In genomic region chr16:66510298-66510697, GRCh38 we compare ENCODE assay signal across 14 cellular contexts. TPM values are rescaled to one million over a fixed set of nuclear protein-coding genes. Genes with fewer than 3 reads are reported as not detected.
DNase-seq lines count a peak whose midpoint lies in the region; ATAC-seq and TF ChIP-seq lines count a peak whose summit lies in the region.
"Had no signal": no experiment of that assay in that cellular context is flagged by ENCODE, and none has a peak within 500 bp of the region (broad histone marks: within the 10 kb centered on the region; RNA-seq: fewer than 3 reads in every experiment).

No MANE protein-coding gene starts in this region.

- H3K36me3 ChIP-seq in left ventricle myocardium inferior, result peaks cover 18% of the 10 kb centered on the region
- peaks cover 0 to 35% (median 6%) of the 10 kb centered on the region in 9 donors for H3K36me3 ChIP-seq in heart left ventricle
- peaks cover 2 to 40% of the 10 kb centered on the region in 2 donors for H3K36me3 ChIP-seq in neuronal stem cell (replicated peaks in 1 of 2; ENCODE audit: control insufficient read depth in 2 of 2, insufficient read depth in 2 of 2, low read length in 2 of 2)
- H3K36me3 ChIP-seq in aorta (ENCODE audit: control insufficient read depth in 1 of 2, insufficient read depth in 2 of 2, low read length in 1 of 2), result no peaks in the 10 kb centered on the region
- H3K36me3 ChIP-seq: colonic mucosa had no signal

- H3K4me1 ChIP-seq in left ventricle myocardium inferior (peaks cover 52% of the 10 kb centered on the region), heart left ventricle (peaks cover 4 to 51% (median 32%) of the 10 kb centered on the region in 12 donors), neuronal stem cell (ENCODE audit: control insufficient read depth in 2 of 2, insufficient read depth in 1 of 2, low read depth in 1 of 2, low read length in 2 of 2) (peaks cover 16 to 22% of the 10 kb centered on the region in 2 donors), aorta (ENCODE audit: control insufficient read depth in 1 of 2, insufficient read depth in 2 of 2, low read length in 2 of 2) (peaks cover 3 to 6% of the 10 kb centered on the region in 2 donors)
- H3K4me1 ChIP-seq: colonic mucosa had no signal

- no peak overlapping the region for H2BK5ac ChIP-seq in neuronal stem cell (ENCODE audit: low read length)

- H3K27me3 ChIP-seq in left ventricle myocardium inferior (ENCODE audit: low read depth), result no peaks in the 10 kb centered on the region
- H3K27me3 ChIP-seq in heart left ventricle, result no peaks in the 10 kb centered on the region
- H3K27me3 ChIP-seq in neuronal stem cell (ENCODE audit: control insufficient read depth in 3 of 3, insufficient read depth in 3 of 3, low read depth in 1 of 3, low read length in 3 of 3), result no peaks in the 10 kb centered on the region
- no peaks in the 10 kb centered on the region for H3K27me3 ChIP-seq in aorta (ENCODE audit: control insufficient read depth in 1 of 2, insufficient read depth in 2 of 2, low read length in 1 of 2)
- H3K27me3 ChIP-seq: colonic mucosa, testis had no signal

- no peak overlapping the region for H2BK12ac ChIP-seq in neuronal stem cell (ENCODE audit: low read length)

- H3K79me1 ChIP-seq in neuronal stem cell (ENCODE audit: low read depth, low read length), result no peaks in the 10 kb centered on the region

- H3K27ac ChIP-seq in left ventricle myocardium inferior (replicated peaks), result peak overlapping the region; percentile 75
- H3K27ac ChIP-seq in heart left ventricle, result peak overlapping the region in 3 of 12 donors; percentile 71 to 84 (median 73)
- peak overlapping the region; percentile 68 to 92 for H3K27ac ChIP-seq in coronary artery
- no peak overlapping the region for H3K27ac ChIP-seq in neuronal stem cell (replicated peaks; ENCODE audit: low read length)
- peak overlapping the region; percentile 17 to 55 for H3K27ac ChIP-seq in aorta (ENCODE audit: low read depth in 1 of 2, low read length in 2 of 2)
- H3K27ac ChIP-seq: colonic mucosa, GM23248 had no signal

- H4K91ac ChIP-seq in neuronal stem cell (ENCODE audit: low read depth, low read length, poor library complexity), result no peak overlapping the region

- no peak overlapping the region for H3K14ac ChIP-seq in neuronal stem cell (ENCODE audit: low read length)

- H3K9ac ChIP-seq in neuronal stem cell (ENCODE audit: low read depth, low read length, poor library complexity), result no peak overlapping the region
- H3K9ac ChIP-seq: GM23248 had no signal

- H3K4ac ChIP-seq in neuronal stem cell (ENCODE audit: low read length), result no peak overlapping the region

- H3K4me2 ChIP-seq in neuronal stem cell (ENCODE audit: insufficient read depth, low read length, poor library complexity, severe bottlenecking), result no peak overlapping the region

- no peak overlapping the region for H3K4me3 ChIP-seq in left ventricle myocardium inferior
- no peak overlapping the region for H3K4me3 ChIP-seq in heart left ventricle
- no peak overlapping the region for H3K4me3 ChIP-seq in coronary artery
- no peak overlapping the region for H3K4me3 ChIP-seq in neuronal stem cell (ENCODE audit: low read length in 2 of 2)
- no peak overlapping the region for H3K4me3 ChIP-seq in aorta (ENCODE audit: low read length in 2 of 2)
- H3K4me3 ChIP-seq: colonic mucosa, GM12878, GM23248, testis had no signal

- H2BK120ac ChIP-seq in neuronal stem cell (ENCODE audit: low read depth, low read length), result no peak overlapping the region

- TF ChIP-seq POLR2A in heart left ventricle (IDR thresholded peaks at IDR 0.05), result no peak

- no peak overlapping the region for H4K8ac ChIP-seq in neuronal stem cell (ENCODE audit: low read depth, low read length)

- peak overlapping the region; percentile 40 for H3K18ac ChIP-seq in neuronal stem cell (ENCODE audit: low read length)

- no peak overlapping the region for H3K23ac ChIP-seq in neuronal stem cell (ENCODE audit: low read depth, low read length, poor library complexity)

- H3K9me3 ChIP-seq in left ventricle myocardium inferior (replicated peaks) (no peaks in the 10 kb centered on the region), heart left ventricle (no peaks in the 10 kb centered on the region), neuronal stem cell (replicated peaks in 1 of 2; ENCODE audit: control insufficient read depth in 2 of 2, insufficient read depth in 1 of 2, low read depth in 1 of 2, low read length in 2 of 2) (no peaks in the 10 kb centered on the region), aorta (ENCODE audit: control insufficient read depth, low read length) (no peaks in the 10 kb centered on the region)
- H3K9me3 ChIP-seq: colonic mucosa, testis had no signal

- DNase-seq in left ventricle myocardium inferior (no peak), heart left ventricle (no peak), coronary artery (ENCODE audit: low spot score) (peak; percentile 71), neuronal stem cell (ENCODE audit: low spot score) (no peak), aorta (peak in 1 of 2 donors; percentile 63), activated T-cell treated with anti-CD3 and anti-CD28 coated beads for 4 hours (no peak), midbrain (lab: John Stamatoyannopoulos, UW) (no peak)
- no peak for DNase-seq in stimulated activated naive CD4-positive, alpha-beta T cell (lab: John Stamatoyannopoulos, UW)
- DNase-seq: activated CD4-positive, alpha-beta memory T cell treated with anti-CD3 and anti-CD28 coated beads, Interleukin-2, amount 10 ng/mL, durations not matched to agents 7 days and 5 days; amniotic stem cell; colonic mucosa; GM23248; testis had no signal

- ATAC-seq in heart left ventricle (no peak), aorta (ENCODE audit: low FRiP score) (no peak)
- ATAC-seq: GM12878 had no signal

- H2BK15ac ChIP-seq in neuronal stem cell (ENCODE audit: low read length), result no peak overlapping the region

- 93 to 98% (median 95%) methylated on average over 5 of the region's 5 CpGs for WGBS in heart left ventricle, 4 donors
- no CpG with 5 or more reads among the region's 5 CpGs for WGBS in neuronal stem cell (ENCODE audit: extremely low coverage in 2 of 2, insufficient read length in 2 of 2, insufficient replicate concordance in 1 of 2), 2 donors
- 49 to 59% methylated on average over 5 of the region's 5 CpGs for WGBS in aorta, 2 donors

- peak overlapping the region; percentile 49 for H2AK5ac ChIP-seq in neuronal stem cell (ENCODE audit: low read depth, low read length)

- TF ChIP-seq CTCF in left ventricle myocardium inferior (IDR thresholded peaks at IDR 0.05; ENCODE audit: borderline replicate concordance) (no peak), heart left ventricle (IDR thresholded peaks at IDR 0.05) (no peak), coronary artery (IDR thresholded peaks at IDR 0.05) (no peak)

- intact Hi-C loops in left ventricle myocardium inferior (cut with micrococcal nuclease), result no loop called here
- intact Hi-C loops in heart left ventricle (cut with DNase I), result loop anchor here in 1 of 10 donors (5.0 kb wide), 1 partner anchor 42 kb away; the partner anchor contains the start of genes CKLF and TK2
- intact Hi-C loops in aorta (cut with DNase I), result no loop called here

- H2AFZ ChIP-seq in neuronal stem cell (ENCODE audit: low read length), result no peak overlapping the region
- H2AFZ ChIP-seq: GM23248 had no signal

RNA-seq across cellular contexts. Expression of gene TK2, which starts 39.6 kb away (rescaled TPM):
- total RNA-seq in left ventricle myocardium inferior (18.6 TPM), heart left ventricle (10 to 100 TPM; 13.9 to 29.4 (median 17.4) TPM), aorta (10 to 100 TPM; 27.4 to 43.4 TPM)
- polyA plus RNA-seq in heart left ventricle (10 to 100 TPM in 1 of 2 donors, 1 to 10 TPM in 1; 9.4 to 10.5 TPM), aorta (10 to 100 TPM; 18.9 to 30.3 TPM)
- polyA plus RNA-seq in neuronal stem cell (2013, experiment 1 of 2), result 3.4 TPM
- polyA plus RNA-seq in neuronal stem cell (2013, experiment 2 of 2), result 3.4 TPM

RNA-seq across cellular contexts. Expression of gene CKLF, which starts 42.1 kb away (rescaled TPM):
- total RNA-seq in left ventricle myocardium inferior, result 7.8 TPM
- 10 to 100 TPM in 2 of 9 donors, 1 to 10 TPM in 7; 4.1 to 28.9 (median 6.4) TPM for total RNA-seq in heart left ventricle
- 10 to 100 TPM in 1 of 2 donors, 1 to 10 TPM in 1; 4.9 to 18.8 TPM for polyA plus RNA-seq in heart left ventricle
- 37.5 TPM for polyA plus RNA-seq in neuronal stem cell (2013, experiment 1 of 2)
- 41.1 TPM for polyA plus RNA-seq in neuronal stem cell (2013, experiment 2 of 2)
- total RNA-seq in aorta, result 10 to 100 TPM; 23.4 to 44.4 TPM
- 10 to 100 TPM; 19.9 to 45.0 TPM for polyA plus RNA-seq in aorta

RNA-seq across cellular contexts. Expression of gene CMTM1, which starts 55.9 kb away (rescaled TPM):
- total RNA-seq in left ventricle myocardium inferior (1.0 TPM), heart left ventricle (1 to 10 TPM in 5 of 9 donors, under 1 TPM in 3, not detected in 1; 0.49 to 2.4 (median 1.1) TPM), aorta (1 to 10 TPM; 1.7 to 7.3 TPM)
- polyA plus RNA-seq in heart left ventricle (under 1 TPM in 1 of 2 donors, not detected in 1; 0.40 TPM), aorta (1 to 10 TPM in 1 of 2 donors, not detected in 1; 2.6 TPM)
- polyA plus RNA-seq in neuronal stem cell (2013, experiment 1 of 2), result 3.8 TPM
- 4.4 TPM for polyA plus RNA-seq in neuronal stem cell (2013, experiment 2 of 2)
